ENCODE assay signal across 29 cellular contexts in genomic region chr9:70994582-70994981, GRCh38.
"Had no signal": no experiment of that assay in that cellular context is flagged by ENCODE, and none has a peak within 500 bp of the region (broad histone marks: within the 10 kb centered on the region; RNA-seq: fewer than 3 reads in every experiment).

No MANE protein-coding gene starts in this region.

- H3K4me1 ChIP-seq: breast epithelium, SJCRH30 had no signal

- H3K27ac ChIP-seq: ascending aorta, breast epithelium, PC-9, SJCRH30, SK-N-MC, WERI-Rb-1 had no signal

- H3K9me3 Mint-ChIP-seq: activated CD4-positive, alpha-beta T cell treated with anti-CD3 and anti-CD28 coated beads, Interleukin-2, amount 10 ng/mL, durations not matched to agents 24 days and 14 days; activated CD8-positive, alpha-beta T cell treated with anti-CD3 and anti-CD28 coated beads for 36 hours; activated naive CD8-positive, alpha-beta T cell treated with anti-CD3 and anti-CD28 coated beads for 36 hours had no signal

- DNase-seq: activated CD4-positive, alpha-beta T cell treated with anti-CD3 and anti-CD28 coated beads, Interleukin-2, amount 10 ng/mL, durations not matched to agents 24 days and 14 days; activated CD4-positive, alpha-beta T cell treated with anti-CD3 and anti-CD28 coated beads, Interleukin-2, amount 50 U/mL, for 4 hours; activated CD4-positive, CD25-positive, alpha-beta regulatory T cell; activated CD8-positive, alpha-beta T cell treated with anti-CD3 and anti-CD28 coated beads for 36 hours; activated effector memory CD4-positive, alpha-beta T cell treated with anti-CD3 and anti-CD28 coated beads, Interleukin-2, amount 50 U/mL, for 16 hours; activated naive CD4-positive, alpha-beta T cell; activated naive CD4-positive, alpha-beta T cell treated with anti-CD3 and anti-CD28 coated beads, Interleukin-2, amount 50 U/mL, for 16 hours; activated naive CD8-positive, alpha-beta T cell treated with anti-CD3 and anti-CD28 coated beads for 36 hours; activated T-cell treated with anti-CD3 and anti-CD28 coated beads, Interleukin-2, amount 50 U/mL, for 1 hour; activated T-cell treated with anti-CD3 and anti-CD28 coated beads, Interleukin-2, amount 50 U/mL, for 72 hours; amygdala; Karpas-422; NCI-H1105 treated with DMSO at 0.1 percent for 48 hours; NCI-H146; NCI-H187; NCI-H2029 treated with DMSO at 0.1 percent for 48 hours; NCI-H2107; NCI-H510A; NCI-H526; NCI-H748 treated with DMSO at 0.1 percent for 48 hours; PC-9; Right ventricle myocardium superior; SJCRH30; T1000; WERI-Rb-1 had no signal

- H3K4me3 ChIP-seq: ascending aorta, breast epithelium, PC-9, SJCRH30, SK-N-MC had no signal

- H3K4me2 ChIP-seq: PC-9 had no signal

- H2AFZ ChIP-seq: PC-9 had no signal

- H3K27me3 Mint-ChIP-seq: activated CD4-positive, alpha-beta T cell treated with anti-CD3 and anti-CD28 coated beads, Interleukin-2, amount 10 ng/mL, durations not matched to agents 24 days and 14 days; activated CD8-positive, alpha-beta T cell treated with anti-CD3 and anti-CD28 coated beads for 36 hours had no signal

- H3K27ac Mint-ChIP-seq: activated CD4-positive, alpha-beta T cell treated with anti-CD3 and anti-CD28 coated beads, Interleukin-2, amount 10 ng/mL, durations not matched to agents 24 days and 14 days; activated CD8-positive, alpha-beta T cell treated with anti-CD3 and anti-CD28 coated beads for 36 hours; activated naive CD8-positive, alpha-beta T cell treated with anti-CD3 and anti-CD28 coated beads for 36 hours; activated T-cell treated with anti-CD3 and anti-CD28 coated beads, Interleukin-2, amount 50 U/mL, for 72 hours; activated T-helper 17 cell treated with anti-CD3 and anti-CD28 coated beads, Interleukin-2, amount 50 U/mL, for 72 hours had no signal

- H3K9me3 ChIP-seq: ascending aorta, breast epithelium, SJCRH30 had no signal

- H3K36me3 ChIP-seq: ascending aorta, breast epithelium, SJCRH30, WERI-Rb-1 had no signal

- ATAC-seq: activated CD8-positive, alpha-beta T cell treated with anti-CD3 and anti-CD28 coated beads for 36 hours; activated T-cell treated with anti-CD3 and anti-CD28 coated beads, Interleukin-2, amount 50 U/mL, for 72 hours; activated T-helper 17 cell treated with anti-CD3 and anti-CD28 coated beads, Interleukin-2, amount 50 U/mL, for 72 hours had no signal

- H3K4me1 Mint-ChIP-seq: activated CD4-positive, alpha-beta T cell treated with anti-CD3 and anti-CD28 coated beads, Interleukin-2, amount 10 ng/mL, durations not matched to agents 24 days and 14 days; activated naive CD8-positive, alpha-beta T cell treated with anti-CD3 and anti-CD28 coated beads for 36 hours; activated T-helper 17 cell treated with anti-CD3 and anti-CD28 coated beads, Interleukin-2, amount 50 U/mL, for 72 hours had no signal

- H3K4me3 Mint-ChIP-seq: activated CD4-positive, alpha-beta T cell treated with anti-CD3 and anti-CD28 coated beads, Interleukin-2, amount 10 ng/mL, durations not matched to agents 24 days and 14 days; activated CD8-positive, alpha-beta T cell treated with anti-CD3 and anti-CD28 coated beads for 36 hours; activated naive CD8-positive, alpha-beta T cell treated with anti-CD3 and anti-CD28 coated beads for 36 hours; activated T-cell treated with anti-CD3 and anti-CD28 coated beads, Interleukin-2, amount 50 U/mL, for 72 hours; activated T-helper 17 cell treated with anti-CD3 and anti-CD28 coated beads, Interleukin-2, amount 50 U/mL, for 72 hours had no signal

- H3K27me3 ChIP-seq: ascending aorta, breast epithelium had no signal

- H3K36me3 Mint-ChIP-seq: activated naive CD8-positive, alpha-beta T cell treated with anti-CD3 and anti-CD28 coated beads for 36 hours had no signal
